1 cellular context compared by ENCODE assay signal in the genomic region with DNA sequence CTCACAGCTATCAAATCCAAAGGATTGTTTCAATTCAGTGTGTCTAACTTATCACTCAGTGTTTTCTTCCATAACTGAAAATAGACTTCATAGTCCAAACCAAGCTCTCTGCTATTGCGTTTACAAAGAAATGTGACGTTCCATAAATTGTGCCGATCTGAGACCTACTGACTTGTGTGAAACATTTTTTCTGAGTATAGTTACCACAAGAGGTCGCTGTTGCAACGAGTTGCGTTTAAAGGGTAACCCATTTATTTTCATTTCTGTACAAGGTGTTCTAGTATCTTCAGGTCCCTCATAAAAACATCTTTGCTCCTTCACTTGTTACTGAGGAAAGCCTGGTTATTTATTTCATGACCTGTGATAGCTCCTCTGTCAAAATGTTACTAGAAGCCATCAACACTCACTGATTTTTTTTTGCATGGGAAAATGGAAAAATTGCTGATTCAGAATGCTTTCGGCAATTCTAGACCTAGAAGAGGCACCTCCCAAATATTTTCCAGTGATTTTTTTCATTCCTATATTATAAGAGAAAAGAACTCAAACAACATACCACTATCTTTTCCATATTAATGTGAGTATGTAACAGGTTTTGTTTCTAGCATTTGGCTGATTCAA.
TF ChIP-seq lines count a peak whose summit lies in the region.

No MANE protein-coding gene starts in this region.

TF ChIP-seq in H1, 55 proteins besides CTCF, POLR2A, EP300 and RAD21:
- no peak for TF ChIP-seq CTBP2 (IDR thresholded peaks at IDR 0.05; ENCODE audit: borderline replicate concordance, insufficient read depth, insufficient read length, low read length)
- TF ChIP-seq RXRA (IDR thresholded peaks at IDR 0.05; ENCODE audit: insufficient read depth, low read depth, low read length) = no peak
- TF ChIP-seq EGR1 (IDR thresholded peaks at IDR 0.05; ENCODE audit: borderline replicate concordance, low read depth, low read length) = no peak
TF ChIP-seq in H1: peak in this region for 0.
